In genomic region chr1:184555665-184556641, GRCh38 we compare ENCODE assay signal across 13 cellular contexts.
DNase-seq lines count a peak whose midpoint lies in the region; ATAC-seq and TF ChIP-seq lines count a peak whose summit lies in the region.
"Had no signal": no experiment of that assay in that cellular context is flagged by ENCODE, and none has a peak within 500 bp of the region (broad histone marks: within the 10 kb centered on the region; RNA-seq: fewer than 3 reads in every experiment).

No MANE protein-coding gene starts in this region.

- no peak overlapping the region for H3K4me3 Mint-ChIP-seq in MCF 10A (ENCODE audit: unreplicated experiment)
- H3K4me3 Mint-ChIP-seq in activated naive CD8-positive, alpha-beta T cell treated with anti-CD3 and anti-CD28 coated beads, Interleukin-2, amount 50 U/mL, for 24 hours, result no peak overlapping the region
- H3K4me3 Mint-ChIP-seq: activated naive CD8-positive, alpha-beta T cell; memory B cell had no signal

- DNase-seq in COLO829 (ENCODE audit: low spot score), result peak; percentile 91
- peak; percentile 84 to 92 for DNase-seq in NCI-H2081 (lab: John Stamatoyannopoulos, UW)
- peak; percentile 52 for DNase-seq in MCF 10A (ENCODE audit: unreplicated experiment)
- DNase-seq in left ventricle myocardium superior, result no peak
- DNase-seq in UCSD-AML1 (lab: John Stamatoyannopoulos, UW; ENCODE audit: unreplicated experiment), result no peak
- no peak for DNase-seq in activated naive CD8-positive, alpha-beta T cell treated with anti-CD3 and anti-CD28 coated beads, Interleukin-2, amount 50 U/mL, for 24 hours
- DNase-seq: NCI-H526 treated with DMSO at 0.1 percent for 48 hours, nucleus accumbens, trophoblast cell had no signal

- H3K36me3 Mint-ChIP-seq in MCF 10A (ENCODE audit: insufficient read depth, unreplicated experiment), result peaks cover 9% of the 10 kb centered on the region
- no peaks in the 10 kb centered on the region for H3K36me3 Mint-ChIP-seq in activated naive CD8-positive, alpha-beta T cell treated with anti-CD3 and anti-CD28 coated beads, Interleukin-2, amount 50 U/mL, for 24 hours (ENCODE audit: low read depth)
- H3K36me3 Mint-ChIP-seq: activated naive CD8-positive, alpha-beta T cell; memory B cell had no signal

- no peak for TF ChIP-seq CTCF in MCF 10A (IDR thresholded peaks at IDR 0.05; ENCODE audit: unreplicated experiment)

- no TSS peak for BruUV-seq in MCF 10A (replicated peaks; lab: Mats Ljungman, UMichigan)

- H3K4me1 Mint-ChIP-seq in MCF 10A (ENCODE audit: insufficient read depth, unreplicated experiment), result peaks cover 41% of the 10 kb centered on the region
- H3K4me1 Mint-ChIP-seq in activated naive CD8-positive, alpha-beta T cell treated with anti-CD3 and anti-CD28 coated beads, Interleukin-2, amount 50 U/mL, for 24 hours, result peaks cover 3% of the 10 kb centered on the region
- H3K4me1 Mint-ChIP-seq: memory B cell had no signal

- H3K27ac Mint-ChIP-seq in MCF 10A (ENCODE audit: low read depth, unreplicated experiment), result peak overlapping the region; percentile 91
- no peak overlapping the region for H3K27ac Mint-ChIP-seq in activated naive CD8-positive, alpha-beta T cell treated with anti-CD3 and anti-CD28 coated beads, Interleukin-2, amount 50 U/mL, for 24 hours
- H3K27ac Mint-ChIP-seq: activated naive CD8-positive, alpha-beta T cell; memory B cell had no signal

- H3K27me3 Mint-ChIP-seq in MCF 10A (ENCODE audit: insufficient read depth, unreplicated experiment), result no peaks in the 10 kb centered on the region
- peaks cover 1% of the 10 kb centered on the region for H3K27me3 Mint-ChIP-seq in activated naive CD8-positive, alpha-beta T cell treated with anti-CD3 and anti-CD28 coated beads, Interleukin-2, amount 50 U/mL, for 24 hours
- H3K27me3 Mint-ChIP-seq: activated naive CD8-positive, alpha-beta T cell had no signal

- CTCF ChIA-PET in MCF 10A (lab: Yijun Ruan, JAX), result interaction anchor here (0.6 to 2.5 kb wide), 5 partner anchors 22 to 181 kb away, joined by 4 to 12 read pairs (median 4); partner anchors contain the start of gene C1orf21

- ATAC-seq in left ventricle myocardium superior (peak; percentile 59), GM21528 (IDR thresholded peaks at IDR 0.05; ENCODE audit: low FRiP score, unreplicated experiment) (no peak), HG02798 (IDR thresholded peaks at IDR 0.05; ENCODE audit: poor library complexity, unreplicated experiment) (no peak)
- no peak for ATAC-seq in activated naive CD8-positive, alpha-beta T cell treated with anti-CD3 and anti-CD28 coated beads, Interleukin-2, amount 50 U/mL, for 24 hours

- intact Hi-C loops in MCF 10A (cut with micrococcal nuclease) (loop anchor here (2.0 to 5.0 kb wide), 2 partner anchors 136 to 169 kb away; partner anchors contain the start of gene C1orf21), left ventricle myocardium superior (cut with micrococcal nuclease) (no loop called here)

- H3K9me3 Mint-ChIP-seq in MCF 10A (ENCODE audit: unreplicated experiment), result no peaks in the 10 kb centered on the region
- H3K9me3 Mint-ChIP-seq in activated naive CD8-positive, alpha-beta T cell treated with anti-CD3 and anti-CD28 coated beads, Interleukin-2, amount 50 U/mL, for 24 hours, result no peaks in the 10 kb centered on the region

- POLR2A ChIA-PET in MCF 10A (lab: Yijun Ruan, JAX), result interaction anchor here (0.6 to 4.2 kb wide), 11 partner anchors 10 to 168 kb away, joined by 3 to 45 read pairs (median 3); partner anchors contain the start of gene C1orf21

Comparison
In these comparisons a context has a peak if more than half of its experiments do, and no peak if none do; other contexts are left out.
1. DNase-seq: peak in COLO829 (single experiment), NCI-H2081 (2 of 2) and MCF 10A (single experiment); none in left ventricle myocardium superior (single experiment), UCSD-AML1 (single experiment) and activated naive CD8-positive, alpha-beta T cell treated with anti-CD3 and anti-CD28 coated beads, Interleukin-2, amount 50 U/mL, for 24 hours (single experiment).